6 cellular contexts compared by ENCODE assay signal in genomic region chr10:133379801-133380666, GRCh38. TPM values are rescaled to one million over a fixed set of nuclear protein-coding genes. Genes with fewer than 3 reads are reported as not detected.
DNase-seq lines count a peak whose midpoint lies in the region; ATAC-seq and TF ChIP-seq lines count a peak whose summit lies in the region.

No MANE protein-coding gene starts in this region.

- no peak overlapping the region for H3K27ac Mint-ChIP-seq in central memory CD8-positive, alpha-beta T cell (ENCODE audit: low read depth)
- no peak overlapping the region for H3K27ac Mint-ChIP-seq in osteocyte (ENCODE audit: unreplicated experiment)

- no peak for DNase-seq in central memory CD8-positive, alpha-beta T cell (ENCODE audit: low spot score in 2 of 2)
- no peak for DNase-seq in osteocyte (ENCODE audit: extremely low spot score, unreplicated experiment)
- DNase-seq in NCI-H526 treated with DMSO at 0.1 percent for 48 hours (lab: John Stamatoyannopoulos, UW) = no peak
- no peak for DNase-seq in NCI-H1105 treated with DMSO at 0.1 percent for 48 hours (lab: John Stamatoyannopoulos, UW)

- peak; percentile 27 for ATAC-seq in GM21528 (IDR thresholded peaks at IDR 0.05; ENCODE audit: low FRiP score, unreplicated experiment)
- no peak for ATAC-seq in central memory CD8-positive, alpha-beta T cell (replicated peaks; ENCODE audit: extremely low read depth, poor library complexity, severe bottlenecking)
- no peak for ATAC-seq in HG02763 (IDR thresholded peaks at IDR 0.05; ENCODE audit: unreplicated experiment)

- no peak for TF ChIP-seq CTCF in osteocyte (IDR thresholded peaks at IDR 0.05)

- H3K4me1 Mint-ChIP-seq in central memory CD8-positive, alpha-beta T cell = peaks cover 5% of the 10 kb centered on the region
- peaks cover 2% of the 10 kb centered on the region for H3K4me1 Mint-ChIP-seq in osteocyte (ENCODE audit: unreplicated experiment)

- H3K9me3 Mint-ChIP-seq in central memory CD8-positive, alpha-beta T cell = no peaks in the 10 kb centered on the region
- H3K9me3 Mint-ChIP-seq in osteocyte (ENCODE audit: unreplicated experiment) = no peaks in the 10 kb centered on the region

- peaks cover 10% of the 10 kb centered on the region for H3K36me3 Mint-ChIP-seq in central memory CD8-positive, alpha-beta T cell (ENCODE audit: insufficient read depth)
- H3K36me3 Mint-ChIP-seq in osteocyte (ENCODE audit: unreplicated experiment) = peaks cover 2% of the 10 kb centered on the region

- peak overlapping the region; percentile 76 for H3K4me3 Mint-ChIP-seq in central memory CD8-positive, alpha-beta T cell
- H3K4me3 Mint-ChIP-seq in osteocyte (ENCODE audit: unreplicated experiment) = peak overlapping the region; percentile 57

- no peaks in the 10 kb centered on the region for H3K27me3 Mint-ChIP-seq in central memory CD8-positive, alpha-beta T cell
- no peaks in the 10 kb centered on the region for H3K27me3 Mint-ChIP-seq in osteocyte (ENCODE audit: unreplicated experiment)

RNA-seq across cellular contexts. Expression of gene PAOX, which starts 1.0 kb away (rescaled TPM):
- total RNA-seq in osteocyte = 6.5 and 8.7 TPM in 2 replicates

RNA-seq across cellular contexts. Expression of gene ECHS1, which starts 6.9 kb away (rescaled TPM):
- 62.9 and 65.1 TPM in 2 replicates for total RNA-seq in osteocyte

RNA-seq across cellular contexts. Expression of gene MTG1, which starts 13.9 kb away (rescaled TPM):
- total RNA-seq in osteocyte = 57.3 and 65.2 TPM in 2 replicates

RNA-seq across cellular contexts. Expression of gene FUOM, which starts 22.2 kb away (rescaled TPM):
- 20.5 and 24.0 TPM in 2 replicates for total RNA-seq in osteocyte

RNA-seq across cellular contexts. Expression of gene PRAP1, which starts 32.9 kb away (rescaled TPM):
- not detected in 2 replicates for total RNA-seq in osteocyte
